ENCODE assay signal across 8 cellular contexts in genomic region chr12:50074936-50075807, GRCh38. TPM values are rescaled to one million over a fixed set of nuclear protein-coding genes. Genes with fewer than 3 reads are reported as not detected.
DNase-seq lines count a peak whose midpoint lies in the region; ATAC-seq and TF ChIP-seq lines count a peak whose summit lies in the region.

No MANE protein-coding gene starts in this region.

- TF ChIP-seq CTCF in AG09319 (IDR thresholded peaks at IDR 0.05; ENCODE audit: low read depth, low read length), result peak; percentile 87

- ATAC-seq in GM18868 (IDR thresholded peaks at IDR 0.05; ENCODE audit: unreplicated experiment) (peak; percentile 73), HG03139 (IDR thresholded peaks at IDR 0.05; ENCODE audit: unreplicated experiment) (peak; percentile 77)

- DNase-seq in AG09319 (ENCODE audit: extremely low read depth, low read depth) (no peak), NCI-H69 (lab: John Stamatoyannopoulos, UW) (peak; percentile 83), dermis microvascular lymphatic vessel endothelial cell (ENCODE audit: low read depth in 2 of 2) (peak; percentile 63 to 80), lung microvascular endothelial cell (ENCODE audit: low read depth in 2 of 2) (peak; percentile 88 to 89)
- DNase-seq in activated CD4-positive, alpha-beta T cell treated with anti-CD3 and anti-CD28 coated beads, Interleukin-2, amount 50 U/mL, for 1 hour, result peak; percentile 84
- peak; percentile 53 for DNase-seq in stimulated activated CD8-positive, alpha-beta memory T cell treated with anti-CD3 and anti-CD28 coated beads, Interleukin-12 subunit alpha, Interleukin-12 subunit beta, amount 100 ng/mL, for 24 hours (ENCODE audit: extremely low read depth)

RNA-seq across cellular contexts. Expression of gene SMARCD1, which starts 10.0 kb away (rescaled TPM):
- total RNA-seq in dermis microvascular lymphatic vessel endothelial cell (46.6 and 53.4 TPM in 2 replicates), lung microvascular endothelial cell (41.6 and 41.9 TPM in 2 replicates)

RNA-seq across cellular contexts. Expression of gene ASIC1, which starts 17.8 kb away (rescaled TPM):
- total RNA-seq in dermis microvascular lymphatic vessel endothelial cell (under 0.01 TPM in 1 of 2 replicates, not detected in the other), lung microvascular endothelial cell (under 0.01 TPM in 1 of 2 replicates, not detected in the other)

RNA-seq across cellular contexts. Expression of gene GPD1, which starts 28.6 kb away (rescaled TPM):
- total RNA-seq in dermis microvascular lymphatic vessel endothelial cell (under 0.01 TPM in 1 of 2 replicates, not detected in the other), lung microvascular endothelial cell (under 0.01 TPM in 1 of 2 replicates, not detected in the other)

RNA-seq across cellular contexts. Expression of gene COX14, which starts 36.9 kb away (rescaled TPM):
- total RNA-seq in dermis microvascular lymphatic vessel endothelial cell (39.1 and 54.7 TPM in 2 replicates), lung microvascular endothelial cell (50.6 and 72.4 TPM in 2 replicates)

RNA-seq across cellular contexts. Expression of gene RACGAP1, which starts 49.9 kb away (rescaled TPM):
- total RNA-seq in dermis microvascular lymphatic vessel endothelial cell, result 14.8 and 35.8 TPM in 2 replicates
- total RNA-seq in lung microvascular endothelial cell, result 5.8 and 23.3 TPM in 2 replicates
